In genomic region chr2:128552806-128553551, GRCh38 we compare ENCODE assay signal across 14 cellular contexts.
A peak's percentile ranks its signal among the peaks of the same experiment; 100 is the strongest.
DNase-seq lines count a peak whose midpoint lies in the region; ATAC-seq and TF ChIP-seq lines count a peak whose summit lies in the region.
"Had no signal": no experiment of that assay in that cellular context is flagged by ENCODE, and none has a peak within 500 bp of the region (broad histone marks: within the 10 kb centered on the region; RNA-seq: fewer than 3 reads in every experiment).

No MANE protein-coding gene starts in this region.

- no peak overlapping the region for H3K4me3 ChIP-seq in choroid plexus epithelial cell (ENCODE audit: low read depth, low read length)
- no peak overlapping the region for H3K4me3 ChIP-seq in Karpas-422 (ENCODE audit: low read length)

- ATAC-seq in Right ventricle myocardium superior (ENCODE audit: poor library complexity) (peak; percentile 47), left cardiac atrium (no peak), left ventricle myocardium superior (peak; percentile 46), sciatic nerve (no peak), HG02938 (IDR thresholded peaks at IDR 0.05; ENCODE audit: unreplicated experiment) (no peak)
- ATAC-seq in activated T-helper 17 cell treated with anti-CD3 and anti-CD28 coated beads, Interleukin-2, amount 50 U/mL, for 72 hours (replicated peaks), result no peak

- no peaks in the 10 kb centered on the region for H3K4me1 Mint-ChIP-seq in activated T-helper 17 cell treated with anti-CD3 and anti-CD28 coated beads, Interleukin-2, amount 50 U/mL, for 72 hours
- H3K4me1 Mint-ChIP-seq: CD4-positive, alpha-beta memory T cell had no signal

- H3K27ac Mint-ChIP-seq in activated T-helper 17 cell treated with anti-CD3 and anti-CD28 coated beads, Interleukin-2, amount 50 U/mL, for 72 hours, result no peak overlapping the region
- H3K27ac Mint-ChIP-seq: CD4-positive, alpha-beta memory T cell had no signal

- H2AFZ ChIP-seq in Karpas-422 (ENCODE audit: low read length), result no peak overlapping the region

- no peaks in the 10 kb centered on the region for H3K27me3 Mint-ChIP-seq in activated T-helper 17 cell treated with anti-CD3 and anti-CD28 coated beads, Interleukin-2, amount 50 U/mL, for 72 hours

- no peaks in the 10 kb centered on the region for H3K79me2 ChIP-seq in Karpas-422 (ENCODE audit: low read length)

- DNase-seq in Right ventricle myocardium superior (peak; percentile 73), left cardiac atrium (no peak), choroid plexus epithelial cell (ENCODE audit: low read depth) (peak; percentile 32), left ventricle myocardium superior (peak; percentile 63), sciatic nerve (ENCODE audit: low spot score) (peak; percentile 53), Karpas-422 (no peak)
- DNase-seq: CD4-positive, alpha-beta memory T cell; H7; NCI-H1105 treated with DMSO at 0.1 percent for 48 hours; NCI-H187; NCI-H69 had no signal

- H3K9me3 ChIP-seq in Karpas-422 (ENCODE audit: low read length), result no peaks in the 10 kb centered on the region

- H3K4me3 Mint-ChIP-seq in activated T-helper 17 cell treated with anti-CD3 and anti-CD28 coated beads, Interleukin-2, amount 50 U/mL, for 72 hours, result no peak overlapping the region
- H3K4me3 Mint-ChIP-seq: CD4-positive, alpha-beta memory T cell had no signal

- H3K36me3 Mint-ChIP-seq in activated T-helper 17 cell treated with anti-CD3 and anti-CD28 coated beads, Interleukin-2, amount 50 U/mL, for 72 hours (ENCODE audit: low read depth), result no peaks in the 10 kb centered on the region
- H3K36me3 Mint-ChIP-seq: CD4-positive, alpha-beta memory T cell had no signal

- no peaks in the 10 kb centered on the region for H3K9me2 ChIP-seq in Karpas-422 (replicated peaks; ENCODE audit: insufficient read depth, low read length)

- TF ChIP-seq CTCF in choroid plexus epithelial cell (conservative IDR thresholded peaks at IDR 0.05; ENCODE audit: low read depth, low read length), result no peak

- no peaks in the 10 kb centered on the region for H3K4me1 ChIP-seq in Karpas-422 (ENCODE audit: low read length)

- H3K27me3 ChIP-seq in Karpas-422 (ENCODE audit: low read length), result no peaks in the 10 kb centered on the region

- H3K36me3 ChIP-seq in Karpas-422 (ENCODE audit: insufficient read depth, low read length), result no peaks in the 10 kb centered on the region

- intact Hi-C loops in Right ventricle myocardium superior (cut with DNase I) (no loop called here), left cardiac atrium (cut with DNase I) (no loop called here), left ventricle myocardium superior (cut with micrococcal nuclease) (no loop called here), sciatic nerve (cut with DNase I) (no loop called here)

- H3K9ac ChIP-seq in Karpas-422 (ENCODE audit: low read length), result no peak overlapping the region

- H3K27ac ChIP-seq in Karpas-422 (ENCODE audit: low read length), result no peak overlapping the region
- H3K27ac ChIP-seq: RWPE1 had no signal

- H3K9me3 Mint-ChIP-seq in activated T-helper 17 cell treated with anti-CD3 and anti-CD28 coated beads, Interleukin-2, amount 50 U/mL, for 72 hours, result no peaks in the 10 kb centered on the region

- H4K20me1 ChIP-seq in Karpas-422 (ENCODE audit: insufficient read depth, low read depth, low read length), result no peaks in the 10 kb centered on the region

- no peak overlapping the region for H3K4me2 ChIP-seq in Karpas-422 (ENCODE audit: low read depth, low read length, poor library complexity, severe bottlenecking)

Comparison
In these comparisons a context has a peak if more than half of its experiments do, and no peak if none do; other contexts are left out.
1. ATAC-seq: peak in Right ventricle myocardium superior (single experiment) and left ventricle myocardium superior (single experiment); none in left cardiac atrium (0 of 2), sciatic nerve (single experiment), activated T-helper 17 cell treated with anti-CD3 and anti-CD28 coated beads, Interleukin-2, amount 50 U/mL, for 72 hours (single experiment) and HG02938 (single experiment).
2. DNase-seq: peak in Right ventricle myocardium superior (single experiment), choroid plexus epithelial cell (single experiment), left ventricle myocardium superior (single experiment) and sciatic nerve (single experiment); none in left cardiac atrium (single experiment) and Karpas-422 (single experiment).